8 cellular contexts compared by ENCODE assay signal in genomic region chr21:44846485-44847260, GRCh38. TPM values are rescaled to one million over a fixed set of nuclear protein-coding genes. Genes with fewer than 3 reads are reported as not detected.
DNase-seq lines count a peak whose midpoint lies in the region; ATAC-seq, FAIRE-seq and TF ChIP-seq lines count a peak whose summit lies in the region.

No MANE protein-coding gene starts in this region.

- peaks cover 10% of the 10 kb centered on the region for H3K36me3 ChIP-seq in mucosa of descending colon (ENCODE audit: low read depth)
- peaks cover 0 to 13% (median 6%) of the 10 kb centered on the region in 4 donors for H3K36me3 ChIP-seq in transverse colon

- peaks cover 16% of the 10 kb centered on the region for H3K4me1 Mint-ChIP-seq in activated CD4-positive, alpha-beta T cell treated with anti-CD3 and anti-CD28 coated beads for 36 hours
- H3K4me1 Mint-ChIP-seq in effector memory CD8-positive, alpha-beta T cell (ENCODE audit: low read depth in 2 of 2): peaks cover 0 to 9% of the 10 kb centered on the region in 2 donors

- H3K27me3 ChIP-seq in transverse colon: no peaks in the 10 kb centered on the region

- peaks cover 54% of the 10 kb centered on the region for H3K4me1 ChIP-seq in mucosa of descending colon (ENCODE audit: low read depth)
- peaks cover 16 to 52% (median 41%) of the 10 kb centered on the region in 4 donors for H3K4me1 ChIP-seq in transverse colon

- peak overlapping the region; percentile 51 for H3K27ac Mint-ChIP-seq in activated CD4-positive, alpha-beta T cell treated with anti-CD3 and anti-CD28 coated beads for 36 hours
- peak overlapping the region in 1 of 2 donors; percentile 55 for H3K27ac Mint-ChIP-seq in effector memory CD8-positive, alpha-beta T cell

- no peak for TF ChIP-seq POLR2A in transverse colon (IDR thresholded peaks at IDR 0.05)

- TF ChIP-seq EP300 in transverse colon (IDR thresholded peaks at IDR 0.05; ENCODE audit: low read depth): no peak

- peak; percentile 60 for ATAC-seq in activated CD4-positive, alpha-beta T cell treated with anti-CD3 and anti-CD28 coated beads for 36 hours
- peak; percentile 40 for ATAC-seq in effector memory CD8-positive, alpha-beta T cell (replicated peaks)
- ATAC-seq in mucosa of descending colon (peak; percentile 44), HG03108 (IDR thresholded peaks at IDR 0.05; ENCODE audit: unreplicated experiment) (no peak)

- CTCF ChIA-PET in activated CD4-positive, alpha-beta T cell treated with anti-CD3 and anti-CD28 coated beads for 36 hours (lab: Charles Lee): interaction anchor here (0.7 to 2.2 kb wide), 5 partner anchors 11 to 53 kb away, joined by 3 to 11 read pairs (median 5); partner anchors contain the start of gene UBE2G2

- 36 to 39% methylated on average over 14 to 25 of the region's 27 CpGs for WGBS in transverse colon (ENCODE audit: low coverage in 1 of 2), 2 donors

- FAIRE-seq in urothelium cell line (lab: Jason Lieb, UNC): no peak

- H3K27ac ChIP-seq in transverse colon: peak overlapping the region in 1 of 4 donors; percentile 22

- intact Hi-C loops in activated CD4-positive, alpha-beta T cell treated with anti-CD3 and anti-CD28 coated beads for 36 hours (cut with DNase I, micrococcal nuclease): loop anchor here (1.0 to 2.0 kb wide), 4 partner anchors 26 to 78 kb away; partner anchors contain the start of genes UBE2G2 (in 2 of the 2) and PTTG1IP (in 1 of the 2)
- intact Hi-C loops in mucosa of descending colon (cut with DNase I, micrococcal nuclease) (no loop called here), transverse colon (cut with DNase I; ENCODE audit: low total_unique reads) (no loop called here)

- POLR2A ChIA-PET in activated CD4-positive, alpha-beta T cell treated with anti-CD3 and anti-CD28 coated beads for 36 hours (lab: Charles Lee): interaction anchor here (1.0 kb wide), 1 partner anchor 46 kb away, joined by 4 read pairs; no protein-coding TSS in a partner anchor

- no peaks in the 10 kb centered on the region for H3K9me3 Mint-ChIP-seq in activated CD4-positive, alpha-beta T cell treated with anti-CD3 and anti-CD28 coated beads for 36 hours (ENCODE audit: low read depth)
- no peaks in the 10 kb centered on the region for H3K9me3 Mint-ChIP-seq in effector memory CD8-positive, alpha-beta T cell

- peaks cover 16% of the 10 kb centered on the region for H3K36me3 Mint-ChIP-seq in activated CD4-positive, alpha-beta T cell treated with anti-CD3 and anti-CD28 coated beads for 36 hours (ENCODE audit: low read depth)
- peaks cover 43% of the 10 kb centered on the region for H3K36me3 Mint-ChIP-seq in effector memory CD8-positive, alpha-beta T cell (ENCODE audit: insufficient read depth)

- peak overlapping the region; percentile 64 for H3K4me3 Mint-ChIP-seq in activated CD4-positive, alpha-beta T cell treated with anti-CD3 and anti-CD28 coated beads for 36 hours
- H3K4me3 Mint-ChIP-seq in effector memory CD8-positive, alpha-beta T cell: peak overlapping the region; percentile 58 to 66

- DNase-seq in activated CD4-positive, alpha-beta T cell treated with anti-CD3 and anti-CD28 coated beads for 36 hours: peak; percentile 72
- no peak for DNase-seq in activated CD4-positive, alpha-beta T cell treated with anti-CD3 and anti-CD28 coated beads for 1 hour
- peak; percentile 71 for DNase-seq in UCSD-AML1 (lab: John Stamatoyannopoulos, UW; ENCODE audit: unreplicated experiment)
- no peak for DNase-seq in effector memory CD8-positive, alpha-beta T cell
- peak; percentile 52 to 81 (median 69) for DNase-seq in mucosa of descending colon
- peak; percentile 61 for DNase-seq in transverse colon
- no peak for DNase-seq in urothelium cell line (ENCODE audit: low spot score)

- no peaks in the 10 kb centered on the region for H3K9me3 ChIP-seq in mucosa of descending colon
- H3K9me3 ChIP-seq in transverse colon: no peaks in the 10 kb centered on the region

- no peaks in the 10 kb centered on the region for H3K27me3 Mint-ChIP-seq in activated CD4-positive, alpha-beta T cell treated with anti-CD3 and anti-CD28 coated beads for 36 hours
- H3K27me3 Mint-ChIP-seq in effector memory CD8-positive, alpha-beta T cell: peaks cover 0 to 25% of the 10 kb centered on the region in 2 donors

- TF ChIP-seq CTCF in mucosa of descending colon (IDR thresholded peaks at IDR 0.05) (no peak), transverse colon (IDR thresholded peaks at IDR 0.05) (no peak)

- in situ Hi-C loops in transverse colon (cut with MboI; ENCODE audit: low pct_ligation_motif_present in 1 of 4, low pct_unique_long_range_greater_than_20kb in 1 of 4, low sequenced_read_pairs in 3 of 4): no loop called here

- H3K4me3 ChIP-seq in mucosa of descending colon (no peak overlapping the region), transverse colon (no peak overlapping the region)

RNA-seq across cellular contexts. Expression of gene PTTG1IP, which starts 26.8 kb away (rescaled TPM):
- total RNA-seq in activated CD4-positive, alpha-beta T cell treated with anti-CD3 and anti-CD28 coated beads for 36 hours: 10 to 100 TPM; 34.8 to 44.3 TPM
- total RNA-seq in mucosa of descending colon (100 to 1,000 TPM; 202 to 391 (median 286) TPM), transverse colon (100 to 1,000 TPM; 157 to 552 (median 288) TPM)

RNA-seq across cellular contexts. Expression of gene SUMO3, which starts 28.8 kb away (rescaled TPM):
- 10 to 100 TPM; 83.4 to 84.9 TPM for total RNA-seq in activated CD4-positive, alpha-beta T cell treated with anti-CD3 and anti-CD28 coated beads for 36 hours
- total RNA-seq in mucosa of descending colon: 10 to 100 TPM; 68.9 to 76.9 (median 69.4) TPM
- total RNA-seq in transverse colon: 10 to 100 TPM; 18.3 to 56.7 (median 38.1) TPM

RNA-seq across cellular contexts. Expression of gene UBE2G2, which starts 45.1 kb away (rescaled TPM):
- 100 to 1,000 TPM; 103 to 121 TPM for total RNA-seq in activated CD4-positive, alpha-beta T cell treated with anti-CD3 and anti-CD28 coated beads for 36 hours
- total RNA-seq in mucosa of descending colon (10 to 100 TPM; 64.2 to 85.4 (median 66.8) TPM), transverse colon (10 to 100 TPM; 40.8 to 78.0 (median 60.5) TPM)

Comparison
In these comparisons a context has a peak if more than half of its experiments do, and no peak if none do; other contexts are left out.
1. DNase-seq: peak in activated CD4-positive, alpha-beta T cell treated with anti-CD3 and anti-CD28 coated beads for 36 hours (single experiment), UCSD-AML1 (single experiment), mucosa of descending colon (3 of 3) and transverse colon (single experiment); none in activated CD4-positive, alpha-beta T cell treated with anti-CD3 and anti-CD28 coated beads for 1 hour (single experiment), effector memory CD8-positive, alpha-beta T cell (0 of 3) and urothelium cell line (single experiment).
2. intact Hi-C loops: an anchor here in activated CD4-positive, alpha-beta T cell treated with anti-CD3 and anti-CD28 coated beads for 36 hours (1.0 to 2.0 kb wide); none called in mucosa of descending colon and transverse colon.